In the genomic region with DNA sequence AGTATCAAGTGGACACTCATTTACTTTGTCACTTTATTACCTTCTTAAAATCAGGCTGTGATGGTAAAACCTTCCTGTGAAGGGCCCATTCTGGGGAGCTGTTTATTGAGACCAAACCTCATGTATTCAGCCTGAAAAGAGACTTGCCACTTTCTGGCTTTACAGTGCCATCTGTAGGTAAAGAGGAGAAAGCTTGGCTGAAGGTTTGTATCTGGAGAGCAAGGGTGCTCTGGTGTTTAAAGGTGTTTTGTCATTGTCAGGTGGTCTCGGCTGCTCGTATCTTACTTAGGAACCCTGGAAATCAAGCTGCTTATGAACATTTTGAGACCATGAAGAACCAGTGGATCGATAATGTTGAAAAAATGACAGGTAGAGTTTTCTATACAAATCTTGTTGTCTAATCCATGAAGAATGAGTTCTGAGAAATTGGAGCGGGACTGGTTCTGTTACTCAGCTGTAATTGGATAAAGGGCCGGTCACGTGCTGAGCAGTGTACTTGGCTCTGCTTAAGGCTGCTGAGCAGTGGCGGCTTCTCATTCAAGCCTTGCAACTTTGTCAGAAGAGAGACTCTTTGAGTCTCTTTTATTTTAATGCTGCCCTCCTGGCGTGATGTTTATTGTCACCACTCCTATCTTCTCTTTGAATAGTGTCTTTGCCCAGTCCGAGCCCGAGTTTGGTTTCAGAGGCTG, we compare ENCODE assay signal across 8 cellular contexts. TPM values are rescaled to one million over a fixed set of nuclear protein-coding genes. Genes with fewer than 3 reads are reported as not detected.
DNase-seq lines count a peak whose midpoint lies in the region; ATAC-seq, FAIRE-seq and TF ChIP-seq lines count a peak whose summit lies in the region.

No MANE protein-coding gene starts in this region.

- H3K4me3 ChIP-seq in AG04450 (ENCODE audit: low read depth, low read length) (no peak overlapping the region), PC-3 (ENCODE audit: low read length) (no peak overlapping the region), foreskin fibroblast (ENCODE audit: low read depth in 1 of 2, low read length in 2 of 2) (no peak overlapping the region)

- H3K27me3 Mint-ChIP-seq in activated naive CD4-positive, alpha-beta T cell treated with anti-CD3 and anti-CD28 coated beads for 36 hours (ENCODE audit: low read depth): no peaks in the 10 kb centered on the region

- no peak overlapping the region for H3K27ac Mint-ChIP-seq in activated naive CD4-positive, alpha-beta T cell treated with anti-CD3 and anti-CD28 coated beads for 36 hours

- peaks cover 10% of the 10 kb centered on the region for H3K36me3 Mint-ChIP-seq in activated naive CD4-positive, alpha-beta T cell treated with anti-CD3 and anti-CD28 coated beads for 36 hours (ENCODE audit: low read depth)

- CTCF ChIA-PET in AG04450 (lab: Charles Lee): interaction anchor here (1.0 to 2.8 kb wide), 8 partner anchors 23 to 259 kb away, joined by 3 to 20 read pairs (median 6); no protein-coding TSS in a partner anchor
- CTCF ChIA-PET in PC-3 (lab: Charles Lee): interaction anchor here (0.5 to 1.6 kb wide), 21 partner anchors 23 to 273 kb away, joined by 3 to 31 read pairs (median 5); partner anchors contain the start of gene VCL
- CTCF ChIA-PET in activated naive CD4-positive, alpha-beta T cell treated with anti-CD3 and anti-CD28 coated beads for 36 hours (lab: Charles Lee): interaction anchor here (0.8 to 1.6 kb wide), 7 partner anchors 9 to 224 kb away, joined by 3 to 9 read pairs (median 3); no protein-coding TSS in a partner anchor

- BruUV-seq in PC-3 (replicated peaks; lab: Mats Ljungman, UMichigan): no TSS peak

- H3F3A ChIP-seq in PC-3 (ENCODE audit: low read length, unreplicated experiment): peaks cover 11% of the 10 kb centered on the region

- no peaks in the 10 kb centered on the region for H3K9me3 Mint-ChIP-seq in activated naive CD4-positive, alpha-beta T cell treated with anti-CD3 and anti-CD28 coated beads for 36 hours

- no peak overlapping the region for H3K4me3 Mint-ChIP-seq in activated naive CD4-positive, alpha-beta T cell treated with anti-CD3 and anti-CD28 coated beads for 36 hours

- no peak for TF ChIP-seq POLR2A in GM12892 (IDR thresholded peaks at IDR 0.05; ENCODE audit: low read depth, low read length)

- H4K20me1 ChIP-seq in PC-3 (ENCODE audit: low read length): no peaks in the 10 kb centered on the region

- no peak for FAIRE-seq in GM12892 (lab: Jason Lieb, UNC)

- H3K9me3 ChIP-seq in AG04450 (ENCODE audit: control insufficient read depth, insufficient read depth, low read length) (no peaks in the 10 kb centered on the region), PC-3 (ENCODE audit: low read length) (no peaks in the 10 kb centered on the region)

- H3K79me2 ChIP-seq in PC-3 (ENCODE audit: low read length): no peaks in the 10 kb centered on the region

- intact Hi-C loops in PC-3 (cut with micrococcal nuclease): loop anchor here (1.0 to 2.0 kb wide), 6 partner anchors 42 to 254 kb away; no protein-coding TSS in a partner anchor
- intact Hi-C loops in activated naive CD4-positive, alpha-beta T cell treated with anti-CD3 and anti-CD28 coated beads for 36 hours (cut with micrococcal nuclease): loop anchor here (1.0 to 5.0 kb wide), 2 partner anchors 146 to 217 kb away; no protein-coding TSS in a partner anchor

- ATAC-seq in PC-3 (peak; percentile 87), GM18517 (IDR thresholded peaks at IDR 0.05; ENCODE audit: unreplicated experiment) (no peak)

- H3K27ac ChIP-seq in AG04450 (ENCODE audit: low read depth, low read length) (no peak overlapping the region), PC-3 (ENCODE audit: low read length) (no peak overlapping the region)

- H2AFZ ChIP-seq in PC-3 (ENCODE audit: low read length): no peak overlapping the region

- DNase-seq in AG04450 (ENCODE audit: low read depth, low spot score) (no peak), GM12892 (ENCODE audit: insufficient read length) (peak; percentile 27), PC-3 (peak; percentile 90), foreskin fibroblast (peak; percentile 26 to 63), NCI-H2171 (lab: John Stamatoyannopoulos, UW) (no peak)
- DNase-seq in activated naive CD4-positive, alpha-beta T cell treated with anti-CD3 and anti-CD28 coated beads for 36 hours: no peak
- no peak for DNase-seq in activated CD4-positive, alpha-beta T cell treated with anti-CD3 and anti-CD28 coated beads for 48 hours

- peaks cover 86% of the 10 kb centered on the region for H3K36me3 ChIP-seq in PC-3 (ENCODE audit: low read depth, low read length)

- H3K9ac ChIP-seq in PC-3 (ENCODE audit: low read length): no peak overlapping the region

- POLR2A ChIA-PET in AG04450 (lab: Yijun Ruan, JAX): interaction anchor here (0.6 kb wide), 1 partner anchor 186 kb away, joined by 5 read pairs; no protein-coding TSS in a partner anchor
- POLR2A ChIA-PET in PC-3 (lab: Charles Lee; ENCODE audit: unreplicated experiment): interaction anchor here (0.6 to 0.9 kb wide), 3 partner anchors 109 to 330 kb away, joined by 3 to 6 read pairs (median 4); no protein-coding TSS in a partner anchor

- H3K4me2 ChIP-seq in PC-3 (ENCODE audit: low read length): no peak overlapping the region

- no peaks in the 10 kb centered on the region for H3K4me1 Mint-ChIP-seq in activated naive CD4-positive, alpha-beta T cell treated with anti-CD3 and anti-CD28 coated beads for 36 hours (ENCODE audit: low read depth)

- TF ChIP-seq CTCF in AG04450 (IDR thresholded peaks at IDR 0.05; ENCODE audit: low read depth, low read length) (peak; percentile 50), PC-3 (conservative IDR thresholded peaks at IDR 0.05; ENCODE audit: low read depth, low read length) (peak; percentile 100), foreskin fibroblast (IDR thresholded peaks at IDR 0.05; ENCODE audit: low read depth, low read length) (peak; percentile 44)

- H3K27me3 ChIP-seq in AG04450 (ENCODE audit: control insufficient read depth, insufficient read depth, low read length) (no peaks in the 10 kb centered on the region), PC-3 (ENCODE audit: low read length) (no peaks in the 10 kb centered on the region)

- no peaks in the 10 kb centered on the region for H3K9me2 ChIP-seq in PC-3 (replicated peaks; ENCODE audit: low read length)

- no peaks in the 10 kb centered on the region for H3K4me1 ChIP-seq in PC-3 (ENCODE audit: insufficient read depth, low read length)

RNA-seq across cellular contexts. Expression of gene AP3M1, which starts 46.9 kb away (rescaled TPM):
- polyA plus RNA-seq in AG04450 (2011; rRNA removed): 52.0 and 70.7 TPM in 2 replicates
- 30.3 and 48.3 TPM in 2 replicates for polyA minus RNA-seq in AG04450 (2011; rRNA and poly(A)+ RNA removed)
- 41.2 TPM for polyA plus RNA-seq in GM12892 (2012; ENCODE audit: missing spikeins)
- 129 and 165 TPM in 2 replicates for total RNA-seq in PC-3 (2014; rRNA removed)
- total RNA-seq in activated naive CD4-positive, alpha-beta T cell treated with anti-CD3 and anti-CD28 coated beads for 36 hours: 10 to 100 TPM; 39.1 to 42.1 TPM

RNA-seq across cellular contexts. Expression of gene ADK, which starts 47.3 kb away (rescaled TPM):
- polyA plus RNA-seq in AG04450 (2011; rRNA removed): 31.3 and 41.9 TPM in 2 replicates
- 9.2 and 16.1 TPM in 2 replicates for polyA minus RNA-seq in AG04450 (2011; rRNA and poly(A)+ RNA removed)
- 77.4 TPM for polyA plus RNA-seq in GM12892 (2012; ENCODE audit: missing spikeins)
- 221 and 256 TPM in 2 replicates for total RNA-seq in PC-3 (2014; rRNA removed)
- total RNA-seq in activated naive CD4-positive, alpha-beta T cell treated with anti-CD3 and anti-CD28 coated beads for 36 hours: 10 to 100 TPM; 43.4 to 43.9 TPM

Comparison
In these comparisons a context has a peak if more than half of its experiments do, and no peak if none do; other contexts are left out.
1. DNase-seq: peak in GM12892 (single experiment), PC-3 (single experiment) and foreskin fibroblast (2 of 2); none in AG04450 (single experiment), activated naive CD4-positive, alpha-beta T cell treated with anti-CD3 and anti-CD28 coated beads for 36 hours (single experiment), activated CD4-positive, alpha-beta T cell treated with anti-CD3 and anti-CD28 coated beads for 48 hours (single experiment) and NCI-H2171 (single experiment).
2. CTCF ChIP-seq: peak in every context shown above with its lines; median percentile 100 in PC-3; 50 in AG04450; 44 in foreskin fibroblast.